ENCODE assay signal across 35 cellular contexts in the genomic region with DNA sequence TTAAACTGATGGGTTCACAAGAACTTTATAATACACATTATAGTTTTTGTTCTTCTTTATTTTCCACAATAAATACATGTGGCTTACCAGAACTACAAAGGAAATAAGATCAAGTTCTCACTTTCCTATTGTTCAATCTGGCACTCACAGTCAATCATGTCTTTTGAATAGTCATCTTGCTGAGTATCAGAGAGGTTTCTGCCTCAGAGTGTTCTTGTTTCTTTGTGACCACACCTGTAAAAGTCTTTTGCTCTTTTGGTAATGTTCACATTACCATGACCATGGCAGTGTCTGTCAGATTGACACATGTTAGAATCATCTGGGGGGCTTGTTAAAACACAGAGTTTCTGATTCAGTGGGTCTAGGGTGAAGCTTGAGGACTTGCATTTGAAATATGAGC.
"Had no signal": no experiment of that assay in that cellular context is flagged by ENCODE, and none has a peak within 500 bp of the region (broad histone marks: within the 10 kb centered on the region; RNA-seq: fewer than 3 reads in every experiment).

No MANE protein-coding gene starts in this region.

- H3K4me1 Mint-ChIP-seq: activated CD4-positive, alpha-beta T cell treated with anti-CD3 and anti-CD28 coated beads, Interleukin-2, amount 10 ng/mL, durations not matched to agents 7 days and 5 days; activated CD8-positive, alpha-beta memory T cell treated with anti-CD3 and anti-CD28 coated beads, Interleukin-2, amount 10 ng/mL, durations not matched to agents 7 days and 5 days; activated naive CD4-positive, alpha-beta T cell treated with anti-CD3 and anti-CD28 coated beads, Interleukin-2, amount 10 ng/mL, durations not matched to agents 7 days and 5 days; activated naive CD4-positive, alpha-beta T cell treated with anti-CD3 and anti-CD28 coated beads, Interleukin-2, amount 50 U/mL, for 24 hours; activated naive CD8-positive, alpha-beta T cell treated with anti-CD3 and anti-CD28 coated beads, Interleukin-2, amount 10 ng/mL, durations not matched to agents 7 days and 5 days; activated naive CD8-positive, alpha-beta T cell treated with anti-CD3 and anti-CD28 coated beads, Interleukin-2, amount 50 U/mL, for 24 hours; brain; central memory CD8-positive, alpha-beta T cell had no signal

- H3K27me3 Mint-ChIP-seq: activated B cell treated with CpG ODN at 0.5 μM for 24 hours; activated CD8-positive, alpha-beta T cell treated with anti-CD3 and anti-CD28 coated beads for 36 hours; activated naive CD4-positive, alpha-beta T cell treated with anti-CD3 and anti-CD28 coated beads, Interleukin-2, amount 10 ng/mL, durations not matched to agents 7 days and 5 days; activated naive CD8-positive, alpha-beta T cell; activated naive CD8-positive, alpha-beta T cell treated with anti-CD3 and anti-CD28 coated beads, Interleukin-2, amount 10 ng/mL, durations not matched to agents 7 days and 5 days; activated naive CD8-positive, alpha-beta T cell treated with anti-CD3 and anti-CD28 coated beads, Interleukin-2, amount 50 U/mL, for 24 hours; brain had no signal

- H3K36me3 Mint-ChIP-seq: activated CD4-positive, alpha-beta memory T cell treated with anti-CD3 and anti-CD28 coated beads for 36 hours; activated CD8-positive, alpha-beta memory T cell treated with anti-CD3 and anti-CD28 coated beads, Interleukin-2, amount 10 ng/mL, durations not matched to agents 7 days and 5 days; activated naive CD4-positive, alpha-beta T cell treated with anti-CD3 and anti-CD28 coated beads, Interleukin-2, amount 10 ng/mL, durations not matched to agents 7 days and 5 days; activated naive CD8-positive, alpha-beta T cell treated with anti-CD3 and anti-CD28 coated beads, Interleukin-2, amount 10 ng/mL, durations not matched to agents 7 days and 5 days; brain had no signal

- H3K4me3 Mint-ChIP-seq: activated B cell treated with CpG ODN at 0.5 μM for 24 hours; activated CD4-positive, alpha-beta memory T cell treated with anti-CD3 and anti-CD28 coated beads for 36 hours; activated CD4-positive, alpha-beta T cell treated with anti-CD3 and anti-CD28 coated beads, Interleukin-2, amount 10 ng/mL, durations not matched to agents 7 days and 5 days; activated CD8-positive, alpha-beta memory T cell treated with anti-CD3 and anti-CD28 coated beads, Interleukin-2, amount 10 ng/mL, durations not matched to agents 7 days and 5 days; activated CD8-positive, alpha-beta T cell treated with anti-CD3 and anti-CD28 coated beads for 36 hours; activated naive CD4-positive, alpha-beta T cell treated with anti-CD3 and anti-CD28 coated beads, Interleukin-2, amount 10 ng/mL, durations not matched to agents 7 days and 5 days; activated naive CD4-positive, alpha-beta T cell treated with anti-CD3 and anti-CD28 coated beads, Interleukin-2, amount 50 U/mL, for 24 hours; activated naive CD8-positive, alpha-beta T cell; activated naive CD8-positive, alpha-beta T cell treated with anti-CD3 and anti-CD28 coated beads, Interleukin-2, amount 10 ng/mL, durations not matched to agents 7 days and 5 days; activated naive CD8-positive, alpha-beta T cell treated with anti-CD3 and anti-CD28 coated beads, Interleukin-2, amount 50 U/mL, for 24 hours; activated T-cell treated with anti-CD3 and anti-CD28 coated beads, Interleukin-2, amount 50 U/mL, for 4 hours; brain; central memory CD8-positive, alpha-beta T cell; T-helper 1 cell treated with Interleukin-12 subunit alpha and Interleukin-12 subunit beta and Interleukin-4 antibody, amounts not matched to agents 30 μg/mL and 1 μg/mL, for 36 hours; T-helper 2 cell treated with Interferon-gamma antibody and Interleukin-4, amounts not matched to agents 5 μg/mL and 100 μg/mL, for 36 hours had no signal

- H3K27ac Mint-ChIP-seq: activated B cell treated with CpG ODN at 0.5 μM for 24 hours; activated CD4-positive, alpha-beta memory T cell treated with anti-CD3 and anti-CD28 coated beads for 36 hours; activated CD4-positive, alpha-beta T cell treated with anti-CD3 and anti-CD28 coated beads, Interleukin-2, amount 10 ng/mL, durations not matched to agents 7 days and 5 days; activated CD8-positive, alpha-beta memory T cell treated with anti-CD3 and anti-CD28 coated beads, Interleukin-2, amount 10 ng/mL, durations not matched to agents 7 days and 5 days; activated CD8-positive, alpha-beta T cell treated with anti-CD3 and anti-CD28 coated beads for 36 hours; activated naive CD4-positive, alpha-beta T cell treated with anti-CD3 and anti-CD28 coated beads, Interleukin-2, amount 10 ng/mL, durations not matched to agents 7 days and 5 days; activated naive CD4-positive, alpha-beta T cell treated with anti-CD3 and anti-CD28 coated beads, Interleukin-2, amount 50 U/mL, for 24 hours; activated naive CD8-positive, alpha-beta T cell; activated naive CD8-positive, alpha-beta T cell treated with anti-CD3 and anti-CD28 coated beads, Interleukin-2, amount 10 ng/mL, durations not matched to agents 7 days and 5 days; activated naive CD8-positive, alpha-beta T cell treated with anti-CD3 and anti-CD28 coated beads, Interleukin-2, amount 50 U/mL, for 24 hours; activated T-helper 2 cell treated with anti-CD3 and anti-CD28 coated beads, Interferon-gamma antibody, Interleukin-2, Interleukin-4, amounts not matched to agents 10 μg/mL and 5 μg/mL and 100 μg/mL, durations not matched to agents 14 hours and 24 hours and 36 hours; brain; T-helper 1 cell treated with Interleukin-12 subunit alpha and Interleukin-12 subunit beta and Interleukin-4 antibody, amounts not matched to agents 30 μg/mL and 1 μg/mL, for 36 hours; T-helper 2 cell treated with Interferon-gamma antibody and Interleukin-4, amounts not matched to agents 5 μg/mL and 100 μg/mL, for 36 hours had no signal

- H3K4me3 ChIP-seq: ascending aorta, cardiac muscle cell had no signal

- H3K36me3 ChIP-seq: ascending aorta, cardiac muscle cell had no signal

- H3K27me3 ChIP-seq: ascending aorta, cardiac muscle cell had no signal

- DNase-seq: activated B cell treated with CpG ODN at 0.5 μM for 24 hours; activated CD4-positive, alpha-beta memory T cell treated with anti-CD3 and anti-CD28 coated beads for 36 hours; activated CD4-positive, alpha-beta T cell treated with anti-CD3 and anti-CD28 coated beads for 48 hours; activated CD4-positive, alpha-beta T cell treated with anti-CD3 and anti-CD28 coated beads, Interleukin-2, amount 10 ng/mL, durations not matched to agents 7 days and 5 days; activated CD4-positive, alpha-beta T cell treated with anti-CD3 and anti-CD28 coated beads, Interleukin-2, amount 50 U/mL, for 4 hours; activated CD4-positive, CD25-positive, alpha-beta regulatory T cell treated with anti-CD3 and anti-CD28 coated beads, Interleukin-2, amount 50 U/mL, for 72 hours; activated CD8-positive, alpha-beta memory T cell treated with anti-CD3 and anti-CD28 coated beads for 24 hours; activated CD8-positive, alpha-beta memory T cell treated with anti-CD3 and anti-CD28 coated beads, Interleukin-2, amount 10 ng/mL, durations not matched to agents 7 days and 5 days; activated CD8-positive, alpha-beta memory T cell treated with anti-CD3 and anti-CD28 coated beads, Interleukin-2, amount 50 U/mL, for 48 hours; activated CD8-positive, alpha-beta T cell treated with anti-CD3 and anti-CD28 coated beads for 36 hours; activated effector memory CD4-positive, alpha-beta T cell treated with Interleukin-2 at 50 U/mL for 16 hours; activated gamma-delta T cell; activated naive CD4-positive, alpha-beta T cell treated with anti-CD3 and anti-CD28 coated beads, Interleukin-2, amount 10 ng/mL, durations not matched to agents 7 days and 5 days; activated naive CD4-positive, alpha-beta T cell treated with Interleukin-2 at 50 U/mL for 16 hours; activated naive CD8-positive, alpha-beta T cell treated with anti-CD3 and anti-CD28 coated beads, Interleukin-2, amount 10 ng/mL, durations not matched to agents 7 days and 5 days; activated naive CD8-positive, alpha-beta T cell treated with anti-CD3 and anti-CD28 coated beads, Interleukin-2, amount 50 U/mL, for 24 hours; activated T-cell treated with anti-CD3 and anti-CD28 coated beads, Interleukin-2, amount 50 U/mL, for 1 hour; activated T-cell treated with anti-CD3 and anti-CD28 coated beads, Interleukin-2, amount 50 U/mL, for 4 hours; amygdala; anterior cingulate cortex; caudate nucleus; cerebellar nuclear complex; T-helper 1 cell; T-helper 2 cell; T-helper 9 cell had no signal

- ATAC-seq: activated CD8-positive, alpha-beta memory T cell treated with anti-CD3 and anti-CD28 coated beads, Interleukin-2, amount 10 ng/mL, durations not matched to agents 7 days and 5 days; activated CD8-positive, alpha-beta T cell treated with anti-CD3 and anti-CD28 coated beads for 36 hours; activated naive CD8-positive, alpha-beta T cell treated with anti-CD3 and anti-CD28 coated beads, Interleukin-2, amount 50 U/mL, for 24 hours; activated T-cell treated with anti-CD3 and anti-CD28 coated beads, Interleukin-2, amount 50 U/mL, for 4 hours had no signal

- H3K9me3 ChIP-seq: ascending aorta had no signal

- H3K27ac ChIP-seq: ascending aorta, cardiac muscle cell, VCaP had no signal

- H3K4me1 ChIP-seq: ascending aorta had no signal

- H3K9me3 Mint-ChIP-seq: activated B cell treated with CpG ODN at 0.5 μM for 24 hours; activated CD4-positive, alpha-beta memory T cell treated with anti-CD3 and anti-CD28 coated beads for 36 hours; activated CD4-positive, alpha-beta T cell treated with anti-CD3 and anti-CD28 coated beads, Interleukin-2, amount 10 ng/mL, durations not matched to agents 7 days and 5 days; activated CD8-positive, alpha-beta T cell treated with anti-CD3 and anti-CD28 coated beads for 36 hours; activated naive CD4-positive, alpha-beta T cell treated with anti-CD3 and anti-CD28 coated beads, Interleukin-2, amount 10 ng/mL, durations not matched to agents 7 days and 5 days; activated naive CD4-positive, alpha-beta T cell treated with anti-CD3 and anti-CD28 coated beads, Interleukin-2, amount 50 U/mL, for 24 hours; activated naive CD8-positive, alpha-beta T cell treated with anti-CD3 and anti-CD28 coated beads, Interleukin-2, amount 10 ng/mL, durations not matched to agents 7 days and 5 days; activated naive CD8-positive, alpha-beta T cell treated with anti-CD3 and anti-CD28 coated beads, Interleukin-2, amount 50 U/mL, for 24 hours; activated T-cell treated with anti-CD3 and anti-CD28 coated beads, Interleukin-2, amount 50 U/mL, for 4 hours; activated T-helper 2 cell treated with anti-CD3 and anti-CD28 coated beads, Interferon-gamma antibody, Interleukin-2, Interleukin-4, amounts not matched to agents 10 μg/mL and 5 μg/mL and 100 μg/mL, durations not matched to agents 14 hours and 24 hours and 36 hours; central memory CD8-positive, alpha-beta T cell; T-helper 1 cell treated with Interleukin-12 subunit alpha and Interleukin-12 subunit beta and Interleukin-4 antibody, amounts not matched to agents 30 μg/mL and 1 μg/mL, for 36 hours; T-helper 2 cell treated with Interferon-gamma antibody and Interleukin-4, amounts not matched to agents 5 μg/mL and 100 μg/mL, for 36 hours had no signal
